43 cellular contexts compared by ENCODE assay signal in genomic region chr1:53930932-53931331, GRCh38. TPM values are rescaled to one million over a fixed set of nuclear protein-coding genes. Genes with fewer than 3 reads are reported as not detected.
"Had no signal": no experiment of that assay in that cellular context is flagged by ENCODE, and none has a peak within 500 bp of the region (broad histone marks: within the 10 kb centered on the region; RNA-seq: fewer than 3 reads in every experiment).

No MANE protein-coding gene starts in this region.

- H3K4me3 ChIP-seq: adrenal gland, ascending aorta, body of pancreas, breast epithelium, cardiac muscle cell had no signal

- FAIRE-seq: astrocyte, bronchial epithelial cell had no signal

- H3K27me3 Mint-ChIP-seq: activated naive CD4-positive, alpha-beta T cell treated with anti-CD3 and anti-CD28 coated beads, Interleukin-2, amount 10 ng/mL, durations not matched to agents 7 days and 5 days; activated naive CD4-positive, alpha-beta T cell treated with anti-CD3 and anti-CD28 coated beads, Interleukin-2, amount 50 U/mL, for 24 hours; activated naive CD8-positive, alpha-beta T cell; activated naive CD8-positive, alpha-beta T cell treated with anti-CD3 and anti-CD28 coated beads for 36 hours; activated naive CD8-positive, alpha-beta T cell treated with anti-CD3 and anti-CD28 coated beads, Interleukin-2, amount 10 ng/mL, durations not matched to agents 7 days and 5 days; activated naive CD8-positive, alpha-beta T cell treated with anti-CD3 and anti-CD28 coated beads, Interleukin-2, amount 50 U/mL, for 24 hours; activated T-cell treated with anti-CD3 and anti-CD28 coated beads, Interleukin-2, amount 50 U/mL, for 24 hours; activated T-helper 17 cell treated with anti-CD3 and anti-CD28 coated beads, Interleukin-2, amount 50 U/mL, for 72 hours; brain; central memory CD8-positive, alpha-beta T cell had no signal

- ATAC-seq: activated naive CD4-positive, alpha-beta T cell treated with anti-CD3 and anti-CD28 coated beads, Interleukin-2, amount 50 U/mL, for 72 hours; activated naive CD8-positive, alpha-beta T cell treated with anti-CD3 and anti-CD28 coated beads, Interleukin-2, amount 50 U/mL, for 24 hours; activated T-cell treated with anti-CD3 and anti-CD28 coated beads, Interleukin-2, amount 50 U/mL, for 4 hours; activated T-cell treated with anti-CD3 and anti-CD28 coated beads, Interleukin-2, amount 50 U/mL, for 72 hours; activated T-helper 17 cell treated with anti-CD3 and anti-CD28 coated beads, Interleukin-2, amount 50 U/mL, for 72 hours; body of pancreas had no signal

- H3K4me1 ChIP-seq: adrenal gland, ascending aorta, body of pancreas, breast epithelium had no signal

- H3K9me3 ChIP-seq: ascending aorta, body of pancreas, breast epithelium had no signal

- H3K4me1 Mint-ChIP-seq: activated naive CD4-positive, alpha-beta T cell treated with anti-CD3 and anti-CD28 coated beads, Interleukin-2, amount 10 ng/mL, durations not matched to agents 7 days and 5 days; activated naive CD8-positive, alpha-beta T cell treated with anti-CD3 and anti-CD28 coated beads for 36 hours; activated naive CD8-positive, alpha-beta T cell treated with anti-CD3 and anti-CD28 coated beads, Interleukin-2, amount 50 U/mL, for 24 hours had no signal

- H3K9me3 Mint-ChIP-seq: activated naive CD4-positive, alpha-beta T cell treated with anti-CD3 and anti-CD28 coated beads, Interleukin-2, amount 50 U/mL, for 24 hours; activated naive CD4-positive, alpha-beta T cell treated with anti-CD3 and anti-CD28 coated beads, Interleukin-2, amount 50 U/mL, for 72 hours; activated T-cell treated with anti-CD3 and anti-CD28 coated beads, Interleukin-2, amount 50 U/mL, for 4 hours; activated T-helper 17 cell treated with anti-CD3 and anti-CD28 coated beads, Interleukin-2, amount 50 U/mL, for 72 hours; central memory CD8-positive, alpha-beta T cell had no signal

- H3K36me3 ChIP-seq: breast epithelium, cardiac muscle cell had no signal

- H3K27ac Mint-ChIP-seq: activated naive CD4-positive, alpha-beta T cell treated with anti-CD3 and anti-CD28 coated beads for 36 hours; activated naive CD4-positive, alpha-beta T cell treated with anti-CD3 and anti-CD28 coated beads, Interleukin-2, amount 10 ng/mL, durations not matched to agents 7 days and 5 days; activated naive CD4-positive, alpha-beta T cell treated with anti-CD3 and anti-CD28 coated beads, Interleukin-2, amount 50 U/mL, for 24 hours; activated naive CD8-positive, alpha-beta T cell; activated naive CD8-positive, alpha-beta T cell treated with anti-CD3 and anti-CD28 coated beads for 36 hours; activated naive CD8-positive, alpha-beta T cell treated with anti-CD3 and anti-CD28 coated beads, Interleukin-2, amount 10 ng/mL, durations not matched to agents 7 days and 5 days; activated naive CD8-positive, alpha-beta T cell treated with anti-CD3 and anti-CD28 coated beads, Interleukin-2, amount 50 U/mL, for 24 hours; activated T-cell treated with anti-CD3 and anti-CD28 coated beads, Interleukin-2, amount 50 U/mL, for 24 hours; activated T-cell treated with anti-CD3 and anti-CD28 coated beads, Interleukin-2, amount 50 U/mL, for 72 hours; activated T-helper 1 cell treated with anti-CD3 and anti-CD28 coated beads, Interleukin-12 subunit alpha, Interleukin-12 subunit beta, Interleukin-2, Interleukin-4 antibody, amounts not matched to agents 30 ng/mL and 10 ng/mL and 1 ng/mL, durations not matched to agents 14 hours and 24 hours and 36 hours; activated T-helper 2 cell treated with anti-CD3 and anti-CD28 coated beads, Interferon-gamma antibody, Interleukin-2, Interleukin-4, amounts not matched to agents 10 μg/mL and 5 μg/mL and 100 μg/mL, durations not matched to agents 14 hours and 24 hours and 36 hours; brain had no signal

- DNase-seq: activated effector memory CD4-positive, alpha-beta T cell treated with anti-CD3 and anti-CD28 coated beads, Interleukin-2, amount 50 U/mL, for 16 hours; activated effector memory CD4-positive, alpha-beta T cell treated with Interleukin-2 at 50 U/mL for 16 hours; activated gamma-delta T cell; activated gamma-delta T cell treated with Interleukin-2 at 50 U/mL for 16 hours; activated naive CD4-positive, alpha-beta T cell; activated naive CD4-positive, alpha-beta T cell treated with anti-CD3 and anti-CD28 coated beads for 36 hours; activated naive CD4-positive, alpha-beta T cell treated with anti-CD3 and anti-CD28 coated beads, Interleukin-2, amount 10 ng/mL, durations not matched to agents 7 days and 5 days; activated naive CD4-positive, alpha-beta T cell treated with anti-CD3 and anti-CD28 coated beads, Interleukin-2, amount 50 U/mL, for 16 hours; activated naive CD4-positive, alpha-beta T cell treated with Interleukin-2 at 50 U/mL for 16 hours; activated naive CD8-positive, alpha-beta T cell treated with anti-CD3 and anti-CD28 coated beads for 36 hours; activated naive CD8-positive, alpha-beta T cell treated with anti-CD3 and anti-CD28 coated beads, Interleukin-2, amount 10 ng/mL, durations not matched to agents 7 days and 5 days; activated naive CD8-positive, alpha-beta T cell treated with anti-CD3 and anti-CD28 coated beads, Interleukin-2, amount 50 U/mL, for 24 hours; activated T-cell treated with anti-CD3 and anti-CD28 coated beads, Interleukin-2, amount 50 U/mL, for 24 hours; activated T-cell treated with anti-CD3 and anti-CD28 coated beads, Interleukin-2, amount 50 U/mL, for 4 hours; activated T-cell treated with anti-CD3 and anti-CD28 coated beads, Interleukin-2, amount 50 U/mL, for 48 hours; activated T-cell treated with anti-CD3 and anti-CD28 coated beads, Interleukin-2, amount 50 U/mL, for 72 hours; adrenal gland; amniotic stem cell; amygdala; anterior cingulate cortex; aorta; body of pancreas; brain microvascular endothelial cell; caudate nucleus; central memory CD4-positive, alpha-beta T cell; cerebellar nuclear complex had no signal

- H3K4me3 Mint-ChIP-seq: activated naive CD4-positive, alpha-beta T cell treated with anti-CD3 and anti-CD28 coated beads for 36 hours; activated naive CD4-positive, alpha-beta T cell treated with anti-CD3 and anti-CD28 coated beads, Interleukin-2, amount 10 ng/mL, durations not matched to agents 7 days and 5 days; activated naive CD4-positive, alpha-beta T cell treated with anti-CD3 and anti-CD28 coated beads, Interleukin-2, amount 50 U/mL, for 24 hours; activated naive CD8-positive, alpha-beta T cell; activated naive CD8-positive, alpha-beta T cell treated with anti-CD3 and anti-CD28 coated beads for 36 hours; activated naive CD8-positive, alpha-beta T cell treated with anti-CD3 and anti-CD28 coated beads, Interleukin-2, amount 10 ng/mL, durations not matched to agents 7 days and 5 days; activated naive CD8-positive, alpha-beta T cell treated with anti-CD3 and anti-CD28 coated beads, Interleukin-2, amount 50 U/mL, for 24 hours; activated T-cell treated with anti-CD3 and anti-CD28 coated beads, Interleukin-2, amount 50 U/mL, for 24 hours; activated T-cell treated with anti-CD3 and anti-CD28 coated beads, Interleukin-2, amount 50 U/mL, for 4 hours; activated T-cell treated with anti-CD3 and anti-CD28 coated beads, Interleukin-2, amount 50 U/mL, for 72 hours; activated T-helper 1 cell treated with anti-CD3 and anti-CD28 coated beads, Interleukin-12 subunit alpha, Interleukin-12 subunit beta, Interleukin-2, Interleukin-4 antibody, amounts not matched to agents 30 ng/mL and 10 ng/mL and 1 ng/mL, durations not matched to agents 14 hours and 24 hours and 36 hours; activated T-helper 17 cell treated with anti-CD3 and anti-CD28 coated beads, Interleukin-2, amount 50 U/mL, for 72 hours; brain; central memory CD8-positive, alpha-beta T cell had no signal

- H3K27me3 ChIP-seq: adrenal gland, ascending aorta, body of pancreas, brain microvascular endothelial cell, breast epithelium, cardiac muscle cell had no signal

- H3K27ac ChIP-seq: adrenal gland, ascending aorta, body of pancreas, brain microvascular endothelial cell, breast epithelium, cardiac muscle cell had no signal

RNA-seq across cellular contexts. Expression of gene IFT25, which starts 14.6 kb away (rescaled TPM):
- total RNA-seq: ascending aorta had no signal

RNA-seq across cellular contexts. Expression of gene DIO1, which starts 36.9 kb away (rescaled TPM):
- total RNA-seq: activated naive CD4-positive, alpha-beta T cell treated with anti-CD3 and anti-CD28 coated beads for 36 hours; activated naive CD4-positive, alpha-beta T cell treated with anti-CD3 and anti-CD28 coated beads, Interleukin-2, amount 50 U/mL, for 72 hours; activated naive CD8-positive, alpha-beta T cell treated with anti-CD3 and anti-CD28 coated beads for 36 hours; activated naive CD8-positive, alpha-beta T cell treated with anti-CD3 and anti-CD28 coated beads, Interleukin-2, amount 10 ng/mL, durations not matched to agents 7 days and 5 days; activated T-cell treated with anti-CD3 and anti-CD28 coated beads, Interleukin-2, amount 50 U/mL, for 4 hours; activated T-cell treated with anti-CD3 and anti-CD28 coated beads, Interleukin-2, amount 50 U/mL, for 72 hours; activated T-helper 1 cell treated with anti-CD3 and anti-CD28 coated beads, Interleukin-12 subunit alpha, Interleukin-12 subunit beta, Interleukin-2, Interleukin-4 antibody, amounts not matched to agents 30 ng/mL and 10 ng/mL and 1 ng/mL, durations not matched to agents 14 hours and 24 hours and 36 hours; activated T-helper 17 cell treated with anti-CD3 and anti-CD28 coated beads, Interleukin-2, amount 50 U/mL, for 72 hours; activated T-helper 2 cell treated with anti-CD3 and anti-CD28 coated beads, Interferon-gamma antibody, Interleukin-2, Interleukin-4, amounts not matched to agents 10 μg/mL and 5 μg/mL and 100 μg/mL, durations not matched to agents 14 hours and 24 hours and 36 hours; aorta; ascending aorta; astrocyte; body of pancreas; bronchial epithelial cell; cardiac muscle cell; cardiac septum; cerebellum; chondrocyte had no signal
- polyA plus RNA-seq: adipose tissue, aorta, cardiac muscle cell had no signal
